In the genomic region with DNA sequence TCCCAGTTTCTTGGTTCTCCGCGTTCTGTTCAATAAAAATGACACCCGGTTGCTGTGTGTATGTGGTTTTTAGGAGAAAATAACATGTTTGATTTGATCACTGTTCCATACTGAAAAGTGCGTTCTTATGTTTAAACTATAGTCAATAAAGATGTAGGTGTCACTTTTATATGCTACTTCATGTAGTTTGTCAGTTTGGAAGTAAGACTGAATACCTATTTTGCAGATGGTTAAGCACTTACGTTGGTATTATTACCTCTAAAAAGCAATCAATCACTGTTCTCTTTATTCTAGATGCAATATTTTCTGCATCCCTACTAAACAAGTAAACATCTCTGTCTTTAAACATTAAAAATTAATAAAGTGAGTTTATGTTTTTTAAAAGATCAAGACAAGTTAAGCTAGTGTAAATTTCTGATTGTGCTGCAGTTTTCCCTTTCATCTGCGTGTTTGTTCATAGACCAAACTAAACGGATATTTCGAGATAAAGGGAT, we compare ENCODE assay signal across 8 cellular contexts. TPM values are rescaled to one million over a fixed set of nuclear protein-coding genes. Genes with fewer than 3 reads are reported as not detected.
DNase-seq lines count a peak whose midpoint lies in the region; ATAC-seq and TF ChIP-seq lines count a peak whose summit lies in the region.

No MANE protein-coding gene starts in this region.

- ATAC-seq in heart right ventricle (no peak), upper lobe of right lung (no peak), HG02798 (IDR thresholded peaks at IDR 0.05; ENCODE audit: poor library complexity, unreplicated experiment) (no peak), HG03565 (IDR thresholded peaks at IDR 0.05; ENCODE audit: unreplicated experiment) (no peak)
- ATAC-seq in activated naive CD8-positive, alpha-beta T cell treated with anti-CD3 and anti-CD28 coated beads, Interleukin-2, amount 50 U/mL, for 24 hours = no peak

- DNase-seq in heart right ventricle = no peak
- no peak for DNase-seq in cardiac septum (ENCODE audit: low spot score)
- no peak for DNase-seq in activated naive CD8-positive, alpha-beta T cell treated with anti-CD3 and anti-CD28 coated beads, Interleukin-2, amount 50 U/mL, for 24 hours
- DNase-seq in lower leg skin (ENCODE audit: low spot score in 2 of 2) = no peak
- no peak for DNase-seq in upper lobe of right lung
- DNase-seq in HuH-7 (ENCODE audit: low spot score) = no peak

- H3K9me3 Mint-ChIP-seq in activated naive CD8-positive, alpha-beta T cell treated with anti-CD3 and anti-CD28 coated beads, Interleukin-2, amount 50 U/mL, for 24 hours = no peaks in the 10 kb centered on the region

- no peak for TF ChIP-seq POLR2A in lower leg skin (IDR thresholded peaks at IDR 0.05)

- intact Hi-C loops in heart right ventricle (cut with DNase I) (loop anchor here in 3 of 10 donors (10.0 kb wide), 3 partner anchors 251 to 291 kb away; partner anchors contain the start of gene EXOC6 (in 1 of the 3)), cardiac septum (cut with DNase I) (loop anchor here (5.0 to 10.0 kb wide), 3 partner anchors 94 to 291 kb away; partner anchors contain the start of genes EXOC6 and HHEX), lower leg skin (cut with DNase I; ENCODE audit: low total_unique reads) (no loop called here), upper lobe of right lung (cut with DNase I) (no loop called here)

- H3K27ac ChIP-seq in heart right ventricle = peak overlapping the region in 2 of 10 donors; percentile 96 to 98
- H3K27ac ChIP-seq in upper lobe of right lung = no peak overlapping the region

- WGBS in heart right ventricle, 2 donors = 2% methylated on average over 8 of the region's 8 CpGs
- 2 to 4% methylated on average over 8 of the region's 8 CpGs for WGBS in lower leg skin, 2 donors

- H3K4me3 Mint-ChIP-seq in activated naive CD8-positive, alpha-beta T cell treated with anti-CD3 and anti-CD28 coated beads, Interleukin-2, amount 50 U/mL, for 24 hours = peak overlapping the region; percentile 99

- peaks cover 0 to 49% (median 16%) of the 10 kb centered on the region in 9 donors for H3K4me1 ChIP-seq in heart right ventricle
- peaks cover 8% of the 10 kb centered on the region for H3K4me1 ChIP-seq in upper lobe of right lung

- peaks cover 42% of the 10 kb centered on the region for H3K4me1 Mint-ChIP-seq in activated naive CD8-positive, alpha-beta T cell treated with anti-CD3 and anti-CD28 coated beads, Interleukin-2, amount 50 U/mL, for 24 hours

- H3K9me3 ChIP-seq in heart right ventricle (no peaks in the 10 kb centered on the region), upper lobe of right lung (no peaks in the 10 kb centered on the region)

- no peak for TF ChIP-seq CTCF in heart right ventricle (IDR thresholded peaks at IDR 0.05)
- no peak for TF ChIP-seq CTCF in lower leg skin (IDR thresholded peaks at IDR 0.05)
- TF ChIP-seq CTCF in upper lobe of right lung (IDR thresholded peaks at IDR 0.05) = no peak

- H3K4me3 ChIP-seq in heart right ventricle (peak overlapping the region; percentile 54 to 99 (median 71)), lower leg skin (ENCODE audit: low read depth, poor library complexity, severe bottlenecking) (peak overlapping the region; percentile 56), upper lobe of right lung (peak overlapping the region; percentile 86)

- peaks cover 14% of the 10 kb centered on the region for H3K36me3 Mint-ChIP-seq in activated naive CD8-positive, alpha-beta T cell treated with anti-CD3 and anti-CD28 coated beads, Interleukin-2, amount 50 U/mL, for 24 hours (ENCODE audit: low read depth)

- peak overlapping the region; percentile 99 for H3K27ac Mint-ChIP-seq in activated naive CD8-positive, alpha-beta T cell treated with anti-CD3 and anti-CD28 coated beads, Interleukin-2, amount 50 U/mL, for 24 hours

- H3K36me3 ChIP-seq in heart right ventricle (no peaks in the 10 kb centered on the region), upper lobe of right lung (no peaks in the 10 kb centered on the region)

- no peaks in the 10 kb centered on the region for H3K27me3 ChIP-seq in heart right ventricle
- no peaks in the 10 kb centered on the region for H3K27me3 ChIP-seq in upper lobe of right lung

- peaks cover 1% of the 10 kb centered on the region for H3K27me3 Mint-ChIP-seq in activated naive CD8-positive, alpha-beta T cell treated with anti-CD3 and anti-CD28 coated beads, Interleukin-2, amount 50 U/mL, for 24 hours

RNA-seq across cellular contexts. Expression of gene KIF11, which starts 0.7 kb away (rescaled TPM):
- total RNA-seq in heart right ventricle (1 to 10 TPM in 4 of 10 donors, under 1 TPM in 6; 0.30 to 4.4 (median 0.84) TPM), cardiac septum (0.59 TPM), lower leg skin (1 to 10 TPM; 2.6 to 4.4 (median 3.6) TPM), upper lobe of right lung (0.93 TPM)
- under 1 TPM; 0.20 to 0.29 TPM for polyA plus RNA-seq in heart right ventricle

RNA-seq across cellular contexts. Expression of gene IDE, which starts 19.7 kb away (rescaled TPM):
- total RNA-seq in heart right ventricle = 10 to 100 TPM; 41.8 to 58.5 (median 47.5) TPM
- polyA plus RNA-seq in heart right ventricle = 10 to 100 TPM; 11.0 to 14.1 TPM
- total RNA-seq in cardiac septum = 44.4 TPM
- 100 to 1,000 TPM; 189 to 443 (median 287) TPM for total RNA-seq in lower leg skin
- total RNA-seq in upper lobe of right lung = 35.2 TPM
